8 cellular contexts compared by ENCODE assay signal in genomic region chr3:4271834-4272233, GRCh38. TPM values are rescaled to one million over a fixed set of nuclear protein-coding genes. Genes with fewer than 3 reads are reported as not detected.
A peak's percentile ranks its signal among the peaks of the same experiment; 100 is the strongest.
DNase-seq lines count a peak whose midpoint lies in the region; ATAC-seq, FAIRE-seq and TF ChIP-seq lines count a peak whose summit lies in the region.

No MANE protein-coding gene starts in this region.

- no peak for DNase-seq in Peyer's patch
- DNase-seq in fibroblast of villous mesenchyme (ENCODE audit: low read depth) = peak; percentile 21
- no peak for DNase-seq in smooth muscle cell (lab: John Stamatoyannopoulos, UW; ENCODE audit: unreplicated experiment)
- no peak for DNase-seq in activated effector memory CD4-positive, alpha-beta T cell treated with anti-CD3 and anti-CD28 coated beads, Interleukin-2, amount 50 U/mL, for 16 hours
- DNase-seq in NCI-H2196 treated with DMSO at 0.1 percent for 48 hours (lab: John Stamatoyannopoulos, UW; ENCODE audit: unreplicated experiment) = no peak

- TF ChIP-seq POLR2A in Peyer's patch (IDR thresholded peaks at IDR 0.05) = no peak

- H3K9ac ChIP-seq in smooth muscle cell (ENCODE audit: low read depth) = no peak overlapping the region

- no peaks in the 10 kb centered on the region for H4K20me1 ChIP-seq in smooth muscle cell (ENCODE audit: low read depth)

- H3F3A ChIP-seq in smooth muscle cell (ENCODE audit: low read depth) = no peaks in the 10 kb centered on the region

- H3K4me3 ChIP-seq in Peyer's patch (no peak overlapping the region), fibroblast of villous mesenchyme (ENCODE audit: low read depth, low read length) (no peak overlapping the region), smooth muscle cell (no peak overlapping the region)

- H3K79me2 ChIP-seq in smooth muscle cell (ENCODE audit: low read depth) = no peaks in the 10 kb centered on the region

- no peak for ATAC-seq in HG02973 (IDR thresholded peaks at IDR 0.05; ENCODE audit: unreplicated experiment)

- TF ChIP-seq CTCF in GM12872 (IDR thresholded peaks at IDR 0.05; ENCODE audit: insufficient read depth, low read depth, low read length) = 0 out of 3 replicates have a peak, but pooled peaks have one; percentile 18
- peak in 4 of 6 experiments; percentile 39 to 62 (median 54) for TF ChIP-seq CTCF in Peyer's patch (IDR thresholded peaks at IDR 0.05)
- peak; percentile 44 for TF ChIP-seq CTCF in fibroblast of villous mesenchyme (IDR thresholded peaks at IDR 0.05; ENCODE audit: insufficient read depth, low read depth, low read length)
- peak; percentile 62 for TF ChIP-seq CTCF in smooth muscle cell (IDR thresholded peaks at IDR 0.05; ENCODE audit: borderline replicate concordance, insufficient read depth, poor library complexity, severe bottlenecking)

- H2AFZ ChIP-seq in smooth muscle cell (ENCODE audit: low read depth) = no peak overlapping the region

- WGBS in smooth muscle cell (ENCODE audit: low lambda C conversion rate) = 15% methylated on average over 4 of the region's 4 CpGs

- no peak overlapping the region for H3K4me2 ChIP-seq in smooth muscle cell

- no peak overlapping the region for H3K27ac ChIP-seq in Peyer's patch
- no peak overlapping the region for H3K27ac ChIP-seq in smooth muscle cell (ENCODE audit: low read depth)

- no peaks in the 10 kb centered on the region for H3K4me1 ChIP-seq in Peyer's patch
- no peaks in the 10 kb centered on the region for H3K4me1 ChIP-seq in smooth muscle cell (ENCODE audit: low read depth)

- H3K27me3 ChIP-seq in Peyer's patch (no peaks in the 10 kb centered on the region), smooth muscle cell (ENCODE audit: low read depth) (peaks cover 13% of the 10 kb centered on the region)

- H3K36me3 ChIP-seq in Peyer's patch (no peaks in the 10 kb centered on the region), smooth muscle cell (ENCODE audit: low read depth) (no peaks in the 10 kb centered on the region)

- H3K9me3 ChIP-seq in Peyer's patch (no peaks in the 10 kb centered on the region), smooth muscle cell (replicated peaks; ENCODE audit: low read depth) (no peaks in the 10 kb centered on the region)

- peak; percentile 96 for FAIRE-seq in A204.1 (lab: Jason Lieb, UNC)

RNA-seq across cellular contexts. Expression of gene SETMAR, which starts 31.3 kb away (rescaled TPM):
- total RNA-seq in Peyer's patch = 10 to 100 TPM in 2 of 4 donors, 1 to 10 TPM in 2; 5.6 to 28.9 (median 16.2) TPM
- 9.1 and 11.3 TPM in 2 replicates for total RNA-seq in fibroblast of villous mesenchyme
- total RNA-seq in smooth muscle cell = 6.2 and 12.9 TPM in 2 replicates
- 7.8 and 8.9 TPM in 2 replicates for polyA plus RNA-seq in smooth muscle cell
